19 cellular contexts compared by ENCODE assay signal in the genomic region with DNA sequence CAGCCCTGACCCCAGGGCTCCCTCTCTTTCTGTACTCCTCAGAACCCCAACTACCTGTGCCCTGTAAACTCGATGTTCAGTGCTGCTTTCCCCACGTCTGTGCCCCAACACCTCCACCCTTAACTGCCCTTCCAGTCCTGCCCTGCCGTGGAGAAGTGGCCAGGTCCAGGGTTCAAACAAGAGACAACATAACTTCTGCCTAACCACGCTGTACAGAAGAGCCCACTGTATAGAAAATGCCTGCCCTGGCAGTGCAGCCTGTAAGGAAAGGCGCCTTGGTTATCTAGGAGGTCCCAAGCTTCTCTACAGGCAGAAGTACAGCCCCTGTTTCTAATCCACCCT. TPM values are rescaled to one million over a fixed set of nuclear protein-coding genes. Genes with fewer than 3 reads are reported as not detected.
DNase-seq lines count a peak whose midpoint lies in the region; ATAC-seq and TF ChIP-seq lines count a peak whose summit lies in the region.
"Had no signal": no experiment of that assay in that cellular context is flagged by ENCODE, and none has a peak within 500 bp of the region (broad histone marks: within the 10 kb centered on the region; RNA-seq: fewer than 3 reads in every experiment).

No MANE protein-coding gene starts in this region.

- DNase-seq in activated T-cell treated with anti-CD3 and anti-CD28 coated beads, Interleukin-2, amount 50 U/mL, for 72 hours, result no peak
- DNase-seq in activated T-cell treated with anti-CD3 and anti-CD28 coated beads, Interleukin-2, amount 50 U/mL, for 4 hours, result no peak
- no peak for DNase-seq in activated B cell treated with CpG ODN at 0.5 μM for 24 hours
- DNase-seq in glutamatergic neuron, result no peak
- DNase-seq in stimulated activated naive B cell treated with anti-CD40 and anti-IgM and Interleukin-4, amounts not matched to agents 10 μg/mL and 1 μg/mL and 100 μg/mL, for 72 hours, result no peak
- DNase-seq in left ventricle myocardium superior, result no peak
- DNase-seq: activated CD4-positive, alpha-beta T cell treated with anti-CD3 and anti-CD28 coated beads for 1 hour; anterior cingulate cortex; Caco-2; left colon; NCI-H1436 treated with DMSO at 0.1 percent for 48 hours; NCI-H226; RPMI8226 had no signal

- H3K4me3 Mint-ChIP-seq in activated T-cell treated with anti-CD3 and anti-CD28 coated beads, Interleukin-2, amount 50 U/mL, for 72 hours, result peak overlapping the region; percentile 60 to 68
- H3K4me3 Mint-ChIP-seq in activated T-cell treated with anti-CD3 and anti-CD28 coated beads, Interleukin-2, amount 50 U/mL, for 4 hours, result no peak overlapping the region
- H3K4me3 Mint-ChIP-seq in activated B cell treated with CpG ODN at 0.5 μM for 24 hours, result peak overlapping the region; percentile 5
- H3K4me3 Mint-ChIP-seq in glutamatergic neuron (ENCODE audit: unreplicated experiment), result peak overlapping the region; percentile 66
- peak overlapping the region; percentile 72 to 74 for H3K4me3 Mint-ChIP-seq in stimulated activated naive B cell treated with anti-CD40 and anti-IgM and Interleukin-4, amounts not matched to agents 10 μg/mL and 1 μg/mL and 100 μg/mL, for 72 hours

- H3K9me3 Mint-ChIP-seq in activated T-cell treated with anti-CD3 and anti-CD28 coated beads, Interleukin-2, amount 50 U/mL, for 72 hours, result no peaks in the 10 kb centered on the region
- no peaks in the 10 kb centered on the region for H3K9me3 Mint-ChIP-seq in activated T-cell treated with anti-CD3 and anti-CD28 coated beads, Interleukin-2, amount 50 U/mL, for 4 hours
- H3K9me3 Mint-ChIP-seq in activated B cell treated with CpG ODN at 0.5 μM for 24 hours (no peaks in the 10 kb centered on the region), glutamatergic neuron (ENCODE audit: unreplicated experiment) (peaks cover 21% of the 10 kb centered on the region)
- peaks cover 4 to 7% of the 10 kb centered on the region in 2 donors for H3K9me3 Mint-ChIP-seq in stimulated activated naive B cell treated with anti-CD40 and anti-IgM and Interleukin-4, amounts not matched to agents 10 μg/mL and 1 μg/mL and 100 μg/mL, for 72 hours

- peak overlapping the region; percentile 38 for H3K27ac Mint-ChIP-seq in activated T-cell treated with anti-CD3 and anti-CD28 coated beads, Interleukin-2, amount 50 U/mL, for 72 hours
- H3K27ac Mint-ChIP-seq in activated B cell treated with CpG ODN at 0.5 μM for 24 hours, result peak overlapping the region; percentile 14
- H3K27ac Mint-ChIP-seq in glutamatergic neuron (ENCODE audit: unreplicated experiment), result peak overlapping the region; percentile 5
- peak overlapping the region; percentile 83 for H3K27ac Mint-ChIP-seq in stimulated activated naive B cell treated with anti-CD40 and anti-IgM and Interleukin-4, amounts not matched to agents 10 μg/mL and 1 μg/mL and 100 μg/mL, for 72 hours

- CTCF ChIA-PET in activated B cell treated with CpG ODN at 0.5 μM for 24 hours (lab: Charles Lee), result no interaction called here

- peaks cover 78% of the 10 kb centered on the region for H3K27me3 Mint-ChIP-seq in activated T-cell treated with anti-CD3 and anti-CD28 coated beads, Interleukin-2, amount 50 U/mL, for 72 hours (ENCODE audit: low read depth)
- peaks cover 82% of the 10 kb centered on the region for H3K27me3 Mint-ChIP-seq in activated T-cell treated with anti-CD3 and anti-CD28 coated beads, Interleukin-2, amount 50 U/mL, for 4 hours (ENCODE audit: low read depth)
- H3K27me3 Mint-ChIP-seq in activated B cell treated with CpG ODN at 0.5 μM for 24 hours, result peaks cover 70% of the 10 kb centered on the region
- H3K27me3 Mint-ChIP-seq in glutamatergic neuron (ENCODE audit: unreplicated experiment), result peaks cover 50% of the 10 kb centered on the region
- peaks cover 81 to 90% of the 10 kb centered on the region in 2 donors for H3K27me3 Mint-ChIP-seq in stimulated activated naive B cell treated with anti-CD40 and anti-IgM and Interleukin-4, amounts not matched to agents 10 μg/mL and 1 μg/mL and 100 μg/mL, for 72 hours

- H3K36me3 Mint-ChIP-seq in activated T-cell treated with anti-CD3 and anti-CD28 coated beads, Interleukin-2, amount 50 U/mL, for 72 hours (ENCODE audit: insufficient read depth in 2 of 2), result peaks cover 4 to 6% of the 10 kb centered on the region in 2 donors
- no peaks in the 10 kb centered on the region for H3K36me3 Mint-ChIP-seq in activated T-cell treated with anti-CD3 and anti-CD28 coated beads, Interleukin-2, amount 50 U/mL, for 4 hours (ENCODE audit: insufficient read depth)
- H3K36me3 Mint-ChIP-seq in activated B cell treated with CpG ODN at 0.5 μM for 24 hours (ENCODE audit: low read depth) (peaks cover 2% of the 10 kb centered on the region), glutamatergic neuron (ENCODE audit: unreplicated experiment) (peaks cover 7% of the 10 kb centered on the region)
- H3K36me3 Mint-ChIP-seq in stimulated activated naive B cell treated with anti-CD40 and anti-IgM and Interleukin-4, amounts not matched to agents 10 μg/mL and 1 μg/mL and 100 μg/mL, for 72 hours, result peaks cover 13 to 22% of the 10 kb centered on the region in 2 donors

- POLR2A ChIA-PET in activated B cell treated with CpG ODN at 0.5 μM for 24 hours (lab: Charles Lee), result no interaction called here

- intact Hi-C loops in activated B cell treated with CpG ODN at 0.5 μM for 24 hours (cut with micrococcal nuclease), result loop anchor here (10.0 kb wide), 1 partner anchor 555 kb away; a partner anchor contains a TSS
- intact Hi-C loops in left ventricle myocardium superior (cut with micrococcal nuclease), result no loop called here

- ATAC-seq in activated T-cell treated with anti-CD3 and anti-CD28 coated beads, Interleukin-2, amount 50 U/mL, for 72 hours (replicated peaks in 1 of 2), result no peak
- no peak for ATAC-seq in activated T-cell treated with anti-CD3 and anti-CD28 coated beads, Interleukin-2, amount 50 U/mL, for 4 hours
- ATAC-seq in activated B cell treated with CpG ODN at 0.5 μM for 24 hours (ENCODE audit: low read depth), result no peak
- no peak for ATAC-seq in stimulated activated naive B cell treated with anti-CD40 and anti-IgM and Interleukin-4, amounts not matched to agents 10 μg/mL and 1 μg/mL and 100 μg/mL, for 72 hours (replicated peaks)
- ATAC-seq in HG02763 (IDR thresholded peaks at IDR 0.05; ENCODE audit: unreplicated experiment), result no peak
- ATAC-seq in left ventricle myocardium superior, result no peak
- no peak for ATAC-seq in HG03135 (IDR thresholded peaks at IDR 0.05; ENCODE audit: unreplicated experiment)

- peaks cover 63% of the 10 kb centered on the region for H3K4me1 Mint-ChIP-seq in activated T-cell treated with anti-CD3 and anti-CD28 coated beads, Interleukin-2, amount 50 U/mL, for 72 hours (ENCODE audit: low read depth)
- peaks cover 48% of the 10 kb centered on the region for H3K4me1 Mint-ChIP-seq in activated T-cell treated with anti-CD3 and anti-CD28 coated beads, Interleukin-2, amount 50 U/mL, for 4 hours (ENCODE audit: low read depth)
- H3K4me1 Mint-ChIP-seq in activated B cell treated with CpG ODN at 0.5 μM for 24 hours (peaks cover 58% of the 10 kb centered on the region), glutamatergic neuron (ENCODE audit: low read depth, unreplicated experiment) (peaks cover 15% of the 10 kb centered on the region)
- peaks cover 45 to 79% of the 10 kb centered on the region in 2 donors for H3K4me1 Mint-ChIP-seq in stimulated activated naive B cell treated with anti-CD40 and anti-IgM and Interleukin-4, amounts not matched to agents 10 μg/mL and 1 μg/mL and 100 μg/mL, for 72 hours

- no peak for TF ChIP-seq CTCF in activated B cell treated with CpG ODN at 0.5 μM for 24 hours (IDR thresholded peaks at IDR 0.05)
- TF ChIP-seq CTCF in glutamatergic neuron (IDR thresholded peaks at IDR 0.05; ENCODE audit: partially characterized antibody, unreplicated experiment), result no peak

RNA-seq across cellular contexts. Expression of a gene that starts 3.4 kb away (rescaled TPM):
- total RNA-seq in activated T-cell treated with anti-CD3 and anti-CD28 coated beads, Interleukin-2, amount 50 U/mL, for 72 hours, result not detected
- total RNA-seq in activated T-cell treated with anti-CD3 and anti-CD28 coated beads, Interleukin-2, amount 50 U/mL, for 4 hours, result not detected
- total RNA-seq in activated B cell treated with CpG ODN at 0.5 μM for 24 hours (not detected in 2 replicates), glutamatergic neuron (ENCODE audit: unreplicated experiment) (0.42 TPM), left ventricle myocardium superior (not detected)
- total RNA-seq: G401; HT-29; pulmonary artery endothelial cell; T-helper 2 cell treated with Interferon-gamma antibody and Interleukin-4, amounts not matched to agents 100 ng/mL and 5 ng/mL, for 36 hours had no signal

Comparison
In these comparisons a context has a peak if more than half of its experiments do, and no peak if none do; other contexts are left out.
1. H3K27ac Mint-ChIP-seq: peak in every context shown above with its lines; median percentile 83 in stimulated activated naive B cell treated with anti-CD40 and anti-IgM and Interleukin-4, amounts not matched to agents 10 μg/mL and 1 μg/mL and 100 μg/mL, for 72 hours; 38 in activated T-cell treated with anti-CD3 and anti-CD28 coated beads, Interleukin-2, amount 50 U/mL, for 72 hours; 14 in activated B cell treated with CpG ODN at 0.5 μM for 24 hours; 5 in glutamatergic neuron.